ENCODE assay signal across 16 cellular contexts in the genomic region with DNA sequence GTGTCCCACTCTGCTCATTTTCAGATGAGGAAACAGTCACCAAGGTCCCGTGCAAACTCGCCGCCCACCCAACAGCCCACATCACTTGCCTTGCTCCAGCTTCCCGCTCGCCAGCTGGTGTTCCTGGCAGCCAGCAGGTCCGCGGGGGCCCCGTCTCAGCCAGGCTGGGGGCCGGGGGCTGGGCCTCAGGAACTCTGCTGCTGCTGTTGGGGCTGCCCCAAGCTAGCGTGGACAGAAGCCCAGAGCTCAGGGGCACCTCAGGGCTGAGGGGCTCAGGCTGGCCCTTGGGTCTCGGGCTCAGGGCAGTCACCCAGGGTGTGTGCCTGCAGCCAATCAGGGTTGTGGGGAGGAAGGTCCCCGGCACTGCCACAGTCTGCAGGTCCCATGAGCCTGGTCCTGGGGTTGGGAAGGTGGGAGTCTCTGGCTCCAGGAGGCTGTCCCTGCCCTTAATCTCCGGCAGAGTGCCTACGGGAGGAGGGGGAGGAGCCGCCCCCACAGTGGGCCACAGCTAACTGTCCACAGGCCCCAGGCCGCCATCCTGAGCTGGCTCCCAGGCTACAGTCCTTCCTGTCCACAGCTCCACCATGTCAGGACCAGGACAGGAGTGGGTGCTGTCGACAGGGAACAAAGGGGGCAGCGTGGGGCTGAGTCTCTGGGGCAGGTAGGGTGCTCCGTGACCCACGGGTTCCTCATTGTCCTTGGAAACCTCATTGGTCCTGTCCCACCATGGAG.
A peak's percentile ranks its signal among the peaks of the same experiment; 100 is the strongest.
DNase-seq lines count a peak whose midpoint lies in the region; ATAC-seq, FAIRE-seq and TF ChIP-seq lines count a peak whose summit lies in the region.
"Had no signal": no experiment of that assay in that cellular context is flagged by ENCODE, and none has a peak within 500 bp of the region (broad histone marks: within the 10 kb centered on the region; RNA-seq: fewer than 3 reads in every experiment).

No MANE protein-coding gene starts in this region.

- no peak for TF ChIP-seq EP300 in K562 (IDR thresholded peaks at IDR 0.05; ENCODE audit: low read length)

- H3K4me3 ChIP-seq in AG10803 (ENCODE audit: low read length), result no peak overlapping the region
- H3K4me3 ChIP-seq in K562, result no peak overlapping the region
- no peak overlapping the region for H3K4me3 ChIP-seq in right atrium auricular region
- H3K4me3 ChIP-seq: GM12878, lung, right lobe of liver had no signal

- intact Hi-C loops in K562 (cut with micrococcal nuclease), result no loop called here
- intact Hi-C loops in sciatic nerve (cut with DNase I), result no loop called here

- no peak overlapping the region for H2AFZ ChIP-seq in K562 (ENCODE audit: low read depth, low read length)

- WGBS in K562 (ENCODE audit: insufficient coverage, low coverage, missing lambda C conversion rate), result 35% methylated on average over 15 of the region's 20 CpGs

- in situ Hi-C loops in K562 (cut with MboI) (no loop called here), GM13976 (cut with MboI; ENCODE audit: low sequenced_read_pairs, unreplicated experiment) (loop anchor here (25.0 kb wide), 1 partner anchor 245 kb away; no protein-coding TSS in a partner anchor)

- POLR2A ChIA-PET in K562 (lab: Yijun Ruan, JAX), result interaction anchor here (0.7 to 0.9 kb wide), 2 partner anchors 9 to 92 kb away, joined by 3 to 4 read pairs; no protein-coding TSS in a partner anchor

- no peaks in the 10 kb centered on the region for H3K36me3 ChIP-seq in K562 (ENCODE audit: control insufficient read depth, insufficient read depth, low read length)
- peaks cover 9% of the 10 kb centered on the region for H3K36me3 ChIP-seq in right atrium auricular region

- H3K9me3 ChIP-seq in K562 (replicated peaks; ENCODE audit: control insufficient read depth, insufficient read depth, low read depth, low read length), result no peaks in the 10 kb centered on the region
- H3K9me3 ChIP-seq in right atrium auricular region, result no peaks in the 10 kb centered on the region
- H3K9me3 ChIP-seq: right lobe of liver had no signal

- TF ChIP-seq CTCF in AG10803 (conservative IDR thresholded peaks at IDR 0.05; ENCODE audit: low read length) (no peak), K562 (IDR thresholded peaks at IDR 0.05 in 2 of 3, conservative IDR thresholded peaks at IDR 0.05 in 1 of 3; ENCODE audit: insufficient read depth in 2 of 3, low read depth in 1 of 3, low read length in 3 of 3) (no peak), right atrium auricular region (IDR thresholded peaks at IDR 0.05) (no peak), GM13976 (IDR thresholded peaks at IDR 0.05; ENCODE audit: borderline replicate concordance, control extremely low read depth, extremely low read depth, insufficient read depth, missing control alignments) (no peak)

- H3K27me3 ChIP-seq in K562 (ENCODE audit: control insufficient read depth in 2 of 2, insufficient read depth in 2 of 2, low read length in 2 of 2) (peaks cover 3 to 14% of the 10 kb centered on the region in 2 experiments; a peak in 4 of 5 replicates), right atrium auricular region (no peaks in the 10 kb centered on the region)
- H3K27me3 ChIP-seq: right lobe of liver had no signal

- ATAC-seq in K562, result no peak
- ATAC-seq in sciatic nerve, result peak; percentile 22
- ATAC-seq: GM12878, HCT116, WTC11 had no signal

- no peak for FAIRE-seq in K562 (lab: Jason Lieb, UNC)
- FAIRE-seq: GM12878 had no signal

- no TSS peak for BruUV-seq in K562 (replicated peaks; lab: Mats Ljungman, UMichigan)

- H3K79me2 ChIP-seq in K562 (ENCODE audit: control insufficient read depth, insufficient read depth, low read length), result no peaks in the 10 kb centered on the region

- TF ChIP-seq RAD21 in K562 (CRISPR knock-in tag; conservative IDR thresholded peaks at IDR 0.05 in 1 of 2, IDR thresholded peaks at IDR 0.05 in 1 of 2), result no peak

- peaks cover 0 to 19% of the 10 kb centered on the region in 2 experiments; a peak in 2 of 5 replicates for H3K4me1 ChIP-seq in K562 (replicated peaks in 1 of 2; ENCODE audit: control insufficient read depth in 2 of 2, insufficient read depth in 2 of 2, low read length in 2 of 2)
- H3K4me1 ChIP-seq in right atrium auricular region, result peaks cover 0 to 32% of the 10 kb centered on the region in 2 donors

- no peak overlapping the region for H3K9ac ChIP-seq in K562 (ENCODE audit: insufficient read depth in 1 of 2, low read depth in 2 of 2, low read length in 2 of 2)

- H3K27ac ChIP-seq in K562 (ENCODE audit: extremely low read depth, low read depth, low read length), result no peak overlapping the region
- peak overlapping the region; percentile 82 to 88 for H3K27ac ChIP-seq in right atrium auricular region
- H3K27ac ChIP-seq: right lobe of liver had no signal

- H4K20me1 ChIP-seq in K562 (replicated peaks; ENCODE audit: control insufficient read depth, insufficient read depth, low read length), result no peaks in the 10 kb centered on the region

- no peak overlapping the region for H3K4me2 ChIP-seq in K562 (ENCODE audit: insufficient read depth, low read length)

- DNase-seq in AG10803 (ENCODE audit: low read depth) (peak; percentile 13), K562 (ENCODE audit: extremely low read depth in 1 of 4, low spot score in 3 of 4) (no peak), right atrium auricular region (ENCODE audit: low spot score) (peak; percentile 71), sciatic nerve (ENCODE audit: low spot score) (peak; percentile 50), GM13976 (ENCODE audit: low spot score) (no peak), NCI-H1048 (lab: John Stamatoyannopoulos, UW) (no peak), OCI-M2 (lab: John Stamatoyannopoulos, UW; ENCODE audit: unreplicated experiment) (no peak)
- no peak for DNase-seq in NK-92 treated with Interleukin-12 subunit alpha and Interleukin-12 subunit beta, amount 100 ng/mL, for 24 hours (lab: John Stamatoyannopoulos, UW)
- DNase-seq: activated effector memory CD4-positive, alpha-beta T cell treated with Interleukin-2 at 50 U/mL for 16 hours; NCI-H774; right lobe of liver; T-helper 1 cell had no signal

- CTCF ChIA-PET in K562 (lab: Yijun Ruan, JAX; ENCODE audit: low intra/inter-chr PET ratio), result no interaction called here

- no peak for TF ChIP-seq POLR2A in K562 (conservative IDR thresholded peaks at IDR 0.05)

- H3K9me1 ChIP-seq in K562 (ENCODE audit: control insufficient read depth, insufficient read depth, low read length), result no peaks in the 10 kb centered on the region

TF ChIP-seq in K562, 482 proteins besides CTCF, POLR2A, EP300 and RAD21:
- 0 out of 2 replicates have a peak, but pooled peaks have one; percentile 3 for TF ChIP-seq POLR2G (IDR thresholded peaks at IDR 0.05; ENCODE audit: low read depth, low read length)
- TF ChIP-seq MEF2D (tag; conservative IDR thresholded peaks at IDR 0.05; ENCODE audit: low read depth), result no peak

Comparison
In these comparisons a context has a peak if more than half of its experiments do, and no peak if none do; other contexts are left out.
1. DNase-seq: peak in AG10803 (single experiment), right atrium auricular region (single experiment) and sciatic nerve (single experiment); none in K562 (0 of 4), NK-92 treated with Interleukin-12 subunit alpha and Interleukin-12 subunit beta, amount 100 ng/mL, for 24 hours (single experiment), GM13976 (single experiment), NCI-H1048 (single experiment) and OCI-M2 (single experiment).